Comparison of ENCODE assay signal across 1 cellular context in genomic region chr1:224392411-224393249, GRCh38.
TF ChIP-seq lines count a peak whose summit lies in the region.

No MANE protein-coding gene starts in this region.

TF ChIP-seq in K562, 482 proteins besides CTCF, POLR2A, EP300 and RAD21 (continued from another document and continues in another):
- TF ChIP-seq MNT (conservative IDR thresholded peaks at IDR 0.05) (peak; percentile 18 to 57; a peak in 2 of 4 replicates), ZEB2 (IDR thresholded peaks at IDR 0.05) (no peak), NCOA2 (IDR thresholded peaks at IDR 0.05; ENCODE audit: partially characterized antibody in 2 of 2) (peak; percentile 32 to 66), MYNN (IDR thresholded peaks at IDR 0.05) (no peak), MYNN (CRISPR knock-in tag; IDR thresholded peaks at IDR 0.05) (no peak), MCM3 (IDR thresholded peaks at IDR 0.05) (no peak), ILF3 (IDR thresholded peaks at IDR 0.05; ENCODE audit: borderline replicate concordance) (0 out of 2 replicates have a peak, but pooled peaks have one; percentile 17), PBX2 (CRISPR knock-in tag; IDR thresholded peaks at IDR 0.05; ENCODE audit: low read depth) (no peak), PBX2 (tag; conservative IDR thresholded peaks at IDR 0.05; ENCODE audit: low read depth) (peak; percentile 57), ZNF589 (CRISPR knock-in tag; IDR thresholded peaks at IDR 0.05; ENCODE audit: low read depth) (no peak), FOXM1 (IDR thresholded peaks at IDR 0.05; ENCODE audit: low read depth) (peak; percentile 89), FOXM1 (CRISPR knock-in tag; IDR thresholded peaks at IDR 0.05; ENCODE audit: low read depth) (no peak), ZNF23 (CRISPR knock-in tag; IDR thresholded peaks at IDR 0.05) (no peak), HES1 (IDR thresholded peaks at IDR 0.05; ENCODE audit: low read depth) (peak; percentile 66; the same call in 1 of the 2 replicates), GTF2E2 (tag; IDR thresholded peaks at IDR 0.05) (peak; percentile 78; the same call in 1 of the 2 replicates), SNRNP70 (optimal IDR thresholded peaks at IDR 0.05; ENCODE audit: low read depth, low read length) (no peak), ATF7 (IDR thresholded peaks at IDR 0.05) (peak; percentile 49; the same call in 1 of the 2 replicates), FOXK2 (conservative IDR thresholded peaks at IDR 0.05 in 1 of 2, IDR thresholded peaks at IDR 0.05 in 1 of 2; ENCODE audit: low read depth in 2 of 2) (peak; percentile 32 to 61; a peak in 1 of 4 replicates), FOXP4 (CRISPR knock-in tag; IDR thresholded peaks at IDR 0.05; ENCODE audit: borderline replicate concordance) (no peak), FOXK1 (CRISPR knock-in tag; IDR thresholded peaks at IDR 0.05; ENCODE audit: borderline replicate concordance) (no peak), JUN (IDR thresholded peaks at IDR 0.05; ENCODE audit: borderline replicate concordance, low read depth, low read length) (0 out of 2 replicates have a peak, but pooled peaks have one; percentile 40), JUN (CRISPR knock-in tag; IDR thresholded peaks at IDR 0.05; ENCODE audit: borderline replicate concordance) (no peak), CBFA2T2 (conservative IDR thresholded peaks at IDR 0.05) (peak; percentile 96), EZH2 (IDR thresholded peaks at IDR 0.05; ENCODE audit: borderline replicate concordance, low read depth, low read length) (no peak), PRPF4 (IDR thresholded peaks at IDR 0.05; ENCODE audit: insufficient read depth, low read depth, low read length, poor library complexity, severe bottlenecking) (no peak), CBX3 (IDR thresholded peaks at IDR 0.05; ENCODE audit: borderline replicate concordance in 1 of 2, low read length in 2 of 2) (peak in 1 of 2 experiments; percentile 79; a peak in 2 of 3 replicates), KDM1A (IDR thresholded peaks at IDR 0.05) (peak; percentile 97 to 98), TAL1 (IDR thresholded peaks at IDR 0.05) (peak; percentile 95), NCOR1 (IDR thresholded peaks at IDR 0.05) (peak; percentile 94), SMAD4 (CRISPR knock-in tag; conservative IDR thresholded peaks at IDR 0.05) (peak; percentile 68), U2AF1 (optimal IDR thresholded peaks at IDR 0.05; ENCODE audit: low read depth, low read length) (no peak), TBP (optimal IDR thresholded peaks at IDR 0.05; ENCODE audit: low read depth, low read length) (no peak), PKNOX1 (IDR thresholded peaks at IDR 0.05) (0 out of 2 replicates have a peak, but pooled peaks have one; percentile 28), ZNF785 (CRISPR knock-in tag; IDR thresholded peaks at IDR 0.05) (no peak), CBFA2T3 (IDR thresholded peaks at IDR 0.05) (peak; percentile 98), VEZF1 (CRISPR knock-in tag; IDR thresholded peaks at IDR 0.05) (peak; percentile 57), MBD1 (CRISPR knock-in tag; IDR thresholded peaks at IDR 0.05) (0 out of 2 replicates have a peak, but pooled peaks have one; percentile 58), MEF2A (IDR thresholded peaks at IDR 0.05; ENCODE audit: control insufficient read depth, low read depth, low read length) (peak; percentile 43; the same call in 1 of the 2 replicates), ATF3 (IDR thresholded peaks at IDR 0.05) (peak; percentile 85), ATF3 (CRISPR knock-in tag; conservative IDR thresholded peaks at IDR 0.05) (peak; percentile 46; the same call in 1 of the 2 replicates), HDAC1 (IDR thresholded peaks at IDR 0.05) (peak in 1 of 2 experiments; percentile 93; a peak in 2 of 4 replicates), CCNT2 (IDR thresholded peaks at IDR 0.05; ENCODE audit: borderline replicate concordance, extremely low read depth, insufficient read length, low read depth, low read length) (peak; percentile 78), ZMIZ1 (IDR thresholded peaks at IDR 0.05; ENCODE audit: low read depth in 2 of 2, low read length in 2 of 2) (peak in 1 of 2 experiments; percentile 94; a peak in 2 of 4 replicates), PHB2 (IDR thresholded peaks at IDR 0.05; ENCODE audit: low read depth) (peak; percentile 77), LCOR (CRISPR knock-in tag; IDR thresholded peaks at IDR 0.05) (peak; percentile 65; the same call in 1 of the 2 replicates), NFE2 (IDR thresholded peaks at IDR 0.05; ENCODE audit: low read depth) (peak; percentile 25; the same call in 1 of the 2 replicates)
